In genomic region chr19:43595605-43595998, GRCh38 we compare ENCODE assay signal across 6 cellular contexts. TPM values are rescaled to one million over a fixed set of nuclear protein-coding genes. Genes with fewer than 3 reads are reported as not detected.
DNase-seq lines count a peak whose midpoint lies in the region; ATAC-seq and TF ChIP-seq lines count a peak whose summit lies in the region.

No MANE protein-coding gene starts in this region.

- no peaks in the 10 kb centered on the region for H3K27me3 Mint-ChIP-seq in progenitor cell of endocrine pancreas

- peak overlapping the region; percentile 100 for H3K27ac Mint-ChIP-seq in progenitor cell of endocrine pancreas

- H3K9me3 Mint-ChIP-seq in progenitor cell of endocrine pancreas (ENCODE audit: low read depth), result no peaks in the 10 kb centered on the region

- peak overlapping the region; percentile 67 for H3K4me3 ChIP-seq in coronary artery

- H3K27ac ChIP-seq in C4-2B (peak overlapping the region; percentile 82), coronary artery (peak overlapping the region; percentile 76 to 97)

- DNase-seq in coronary artery (ENCODE audit: low spot score) (no peak), progenitor cell of endocrine pancreas (ENCODE audit: low spot score, unreplicated experiment) (no peak), NCI-H1694 treated with DMSO at 0.1 percent for 48 hours (lab: John Stamatoyannopoulos, UW) (no peak), glomerular visceral epithelial cell (ENCODE audit: extremely low spot score) (no peak)

- peak; percentile 16 for ATAC-seq in HG03432 (IDR thresholded peaks at IDR 0.05; ENCODE audit: unreplicated experiment)

- peaks cover 16% of the 10 kb centered on the region for H3K36me3 Mint-ChIP-seq in progenitor cell of endocrine pancreas (ENCODE audit: insufficient read depth)

- peaks cover 26% of the 10 kb centered on the region for H3K4me1 Mint-ChIP-seq in progenitor cell of endocrine pancreas (ENCODE audit: low read depth)

- H3K4me3 Mint-ChIP-seq in progenitor cell of endocrine pancreas (ENCODE audit: low read depth), result peak overlapping the region; percentile 100

- TF ChIP-seq CTCF in C4-2B (conservative IDR thresholded peaks at IDR 0.05) (no peak), coronary artery (IDR thresholded peaks at IDR 0.05) (no peak), progenitor cell of endocrine pancreas (IDR thresholded peaks at IDR 0.05; ENCODE audit: unreplicated experiment) (no peak)

RNA-seq across cellular contexts. Expression of gene IRGQ, which starts 0.3 kb away (rescaled TPM):
- 57.6 and 63.6 TPM in 2 replicates for total RNA-seq in progenitor cell of endocrine pancreas

RNA-seq across cellular contexts. Expression of gene ZNF576, which starts 0.8 kb away (rescaled TPM):
- total RNA-seq in progenitor cell of endocrine pancreas, result 15.4 and 15.5 TPM in 2 replicates

RNA-seq across cellular contexts. Expression of gene SRRM5, which starts 16.3 kb away (rescaled TPM):
- 0.64 and 0.79 TPM in 2 replicates for total RNA-seq in progenitor cell of endocrine pancreas

RNA-seq across cellular contexts. Expression of gene PINLYP, which starts 20.0 kb away (rescaled TPM):
- 6.3 and 7.7 TPM in 2 replicates for total RNA-seq in progenitor cell of endocrine pancreas

RNA-seq across cellular contexts. Expression of gene XRCC1, which starts 20.3 kb away (rescaled TPM):
- total RNA-seq in progenitor cell of endocrine pancreas, result 69.8 and 70.7 TPM in 2 replicates
